8 cellular contexts compared by ENCODE assay signal in the genomic region with DNA sequence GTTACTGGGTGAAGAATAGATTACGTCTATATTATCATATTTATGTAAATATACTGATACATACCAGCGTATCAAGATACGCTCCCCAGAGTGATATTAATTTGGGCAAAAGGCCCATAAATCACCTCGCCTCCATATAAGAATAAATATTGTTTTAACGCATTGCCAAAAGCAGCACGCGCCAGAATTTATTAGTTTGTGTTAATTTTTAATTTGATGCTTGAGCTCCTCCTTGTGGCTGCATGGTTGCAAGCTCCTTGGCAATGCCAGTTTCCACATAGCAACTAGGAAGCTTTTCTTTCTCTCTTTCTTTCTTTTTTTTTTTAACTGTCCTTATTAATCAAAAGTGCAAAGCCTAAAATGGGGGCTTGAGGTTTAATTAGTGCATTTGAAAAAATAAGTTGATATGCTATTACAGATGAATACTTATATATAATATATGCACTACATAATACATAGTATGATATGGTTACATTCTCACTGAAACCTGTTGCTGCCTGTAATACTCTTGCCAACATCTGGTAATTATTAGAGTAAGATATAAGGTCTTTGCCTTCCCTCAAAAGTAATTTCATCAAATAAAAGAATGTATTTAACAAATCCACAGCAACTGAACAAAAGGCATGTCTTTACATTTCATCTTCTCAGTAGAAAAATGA.
DNase-seq lines count a peak whose midpoint lies in the region; ATAC-seq, FAIRE-seq and TF ChIP-seq lines count a peak whose summit lies in the region.

No MANE protein-coding gene starts in this region.

- H3K4me3 ChIP-seq in neural cell (ENCODE audit: low read length) = no peak overlapping the region

- no peaks in the 10 kb centered on the region for H3K79me2 ChIP-seq in neural cell (replicated peaks; ENCODE audit: insufficient read depth, low read length)

- H3K9me3 Mint-ChIP-seq in effector memory CD8-positive, alpha-beta T cell = peaks cover 0 to 2% of the 10 kb centered on the region in 2 donors

- H3K36me3 Mint-ChIP-seq in effector memory CD8-positive, alpha-beta T cell (ENCODE audit: insufficient read depth) = no peaks in the 10 kb centered on the region

- no peak overlapping the region for H3K9ac ChIP-seq in neural cell (ENCODE audit: low read length)

- peak; percentile 79 for TF ChIP-seq CTCF in neural cell (IDR thresholded peaks at IDR 0.05; ENCODE audit: poor library complexity, severe bottlenecking)

- no peak overlapping the region for H3K4me2 ChIP-seq in neural cell (ENCODE audit: low read length)

- H3K27ac ChIP-seq in neural cell (ENCODE audit: low read length) = no peak overlapping the region

- H2AFZ ChIP-seq in neural cell (ENCODE audit: low read depth, low read length) = no peak overlapping the region

- peak; percentile 84 for TF ChIP-seq RAD21 in neural cell (conservative IDR thresholded peaks at IDR 0.05)

- H3K27me3 ChIP-seq in neural cell (ENCODE audit: insufficient read depth, low read depth, low read length) = no peaks in the 10 kb centered on the region

- no peaks in the 10 kb centered on the region for H3K9me2 ChIP-seq in neural cell (ENCODE audit: insufficient read depth, low read length)

- no peaks in the 10 kb centered on the region for H3K27me3 Mint-ChIP-seq in effector memory CD8-positive, alpha-beta T cell

- H3K27ac Mint-ChIP-seq in effector memory CD8-positive, alpha-beta T cell = no peak overlapping the region

- H3K9me3 ChIP-seq in neural cell (ENCODE audit: low read length) = no peaks in the 10 kb centered on the region

- ATAC-seq in GM18499 (IDR thresholded peaks at IDR 0.05; ENCODE audit: insufficient read depth, unreplicated experiment) = peak; percentile 34
- peak; percentile 65 for ATAC-seq in HG03175 (IDR thresholded peaks at IDR 0.05; ENCODE audit: unreplicated experiment)
- ATAC-seq in effector memory CD8-positive, alpha-beta T cell (replicated peaks) = no peak

- no peak for TF ChIP-seq POLR2A in erythroblast (IDR thresholded peaks at IDR 0.05; ENCODE audit: low read length)

- peak; percentile 60 for DNase-seq in AG20443 (ENCODE audit: low spot score)
- peak; percentile 14 for DNase-seq in RCC 7860 (ENCODE audit: low spot score)
- DNase-seq in erythroblast (lab: John Stamatoyannopoulos, UW) = peak; percentile 17 to 40
- DNase-seq in NCI-H1930 (lab: John Stamatoyannopoulos, UW) = no peak
- DNase-seq in effector memory CD8-positive, alpha-beta T cell = no peak

- FAIRE-seq in RCC 7860 (lab: Jason Lieb, UNC) = peak; percentile 35

- no peaks in the 10 kb centered on the region for H4K20me1 ChIP-seq in neural cell (ENCODE audit: insufficient read depth)

- H3K4me3 Mint-ChIP-seq in effector memory CD8-positive, alpha-beta T cell = no peak overlapping the region

- H3K36me3 ChIP-seq in neural cell (ENCODE audit: insufficient read depth, low read length) = no peaks in the 10 kb centered on the region

- H3K4me1 Mint-ChIP-seq in effector memory CD8-positive, alpha-beta T cell (ENCODE audit: low read depth in 2 of 2) = no peaks in the 10 kb centered on the region

- no peak for TF ChIP-seq EP300 in neural cell (conservative IDR thresholded peaks at IDR 0.05; ENCODE audit: poor library complexity, severe bottlenecking)

- no peaks in the 10 kb centered on the region for H3F3A ChIP-seq in neural cell (ENCODE audit: insufficient read depth, low read length, poor library complexity, severe bottlenecking)

TF ChIP-seq in neural cell, 6 proteins besides CTCF, POLR2A, EP300 and RAD21:
- TF ChIP-seq SMC3 (conservative IDR thresholded peaks at IDR 0.05; ENCODE audit: poor library complexity) (peak; percentile 88), POLR2AphosphoS5 (IDR thresholded peaks at IDR 0.05) (no peak)

Comparison
In these comparisons a context has a peak if more than half of its experiments do, and no peak if none do; other contexts are left out.
1. DNase-seq: peak in AG20443 (single experiment), RCC 7860 (single experiment) and erythroblast (2 of 2); none in NCI-H1930 (0 of 2) and effector memory CD8-positive, alpha-beta T cell (0 of 3).